Comparison of ENCODE assay signal across 21 cellular contexts in the genomic region with DNA sequence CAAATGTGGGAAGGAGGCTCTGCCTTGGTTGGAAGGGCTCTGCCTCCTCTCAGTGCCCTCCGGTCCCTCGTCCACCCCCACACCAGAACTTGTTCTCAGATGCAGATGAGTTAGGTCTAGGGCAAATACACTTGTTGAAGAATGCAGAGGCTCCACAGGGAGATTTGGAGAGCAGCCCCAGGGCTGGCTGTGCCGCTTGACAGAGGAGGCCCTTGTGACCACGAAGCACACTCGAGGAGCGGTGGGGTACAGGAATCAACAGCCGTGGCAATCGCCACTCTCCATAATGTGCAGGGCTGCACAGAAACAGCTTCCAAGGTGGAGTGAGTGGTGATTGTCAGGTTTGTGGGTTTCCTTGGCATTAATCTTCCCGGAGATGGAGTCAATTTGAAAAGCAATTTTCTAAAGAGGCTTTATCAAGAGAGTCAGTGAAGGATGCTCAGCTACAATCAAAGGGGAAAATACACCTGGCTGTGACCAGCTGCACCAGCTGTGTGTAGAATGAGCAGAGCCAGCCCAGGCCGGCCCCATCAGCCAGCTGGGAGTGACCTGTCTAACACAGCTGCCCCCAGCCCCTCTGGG. TPM values are rescaled to one million over a fixed set of nuclear protein-coding genes. Genes with fewer than 3 reads are reported as not detected.
A peak's percentile ranks its signal among the peaks of the same experiment; 100 is the strongest.
DNase-seq lines count a peak whose midpoint lies in the region; TF ChIP-seq lines count a peak whose summit lies in the region.
"Had no signal": no experiment of that assay in that cellular context is flagged by ENCODE, and none has a peak within 500 bp of the region (broad histone marks: within the 10 kb centered on the region; RNA-seq: fewer than 3 reads in every experiment).

No MANE protein-coding gene starts in this region.

- H3K9me3 Mint-ChIP-seq in osteocyte (ENCODE audit: unreplicated experiment): no peaks in the 10 kb centered on the region
- H3K9me3 Mint-ChIP-seq: neural crest cell had no signal

- H3K27ac Mint-ChIP-seq in osteocyte (ENCODE audit: unreplicated experiment): no peak overlapping the region
- H3K27ac Mint-ChIP-seq: activated CD4-positive, alpha-beta T cell treated with anti-CD3 and anti-CD28 coated beads for 36 hours; CD14-positive monocyte; IgD-negative memory B cell; stimulated activated memory B cell treated with anti-CD40 and anti-IgM and Interleukin-4, amounts not matched to agents 10 μg/mL and 1 μg/mL and 100 μg/mL, for 72 hours had no signal

- peaks cover 17% of the 10 kb centered on the region for H3K27me3 Mint-ChIP-seq in osteocyte (ENCODE audit: unreplicated experiment)
- H3K27me3 Mint-ChIP-seq: activated CD4-positive, alpha-beta T cell treated with anti-CD3 and anti-CD28 coated beads for 36 hours; IgD-negative memory B cell had no signal

- H3K36me3 Mint-ChIP-seq in osteocyte (ENCODE audit: unreplicated experiment): no peaks in the 10 kb centered on the region
- H3K36me3 Mint-ChIP-seq: CD14-positive monocyte; IgD-negative memory B cell; stimulated activated memory B cell treated with anti-CD40 and anti-IgM and Interleukin-4, amounts not matched to agents 10 μg/mL and 1 μg/mL and 100 μg/mL, for 72 hours had no signal

- H3K4me1 Mint-ChIP-seq in osteocyte (ENCODE audit: unreplicated experiment): peaks cover 7% of the 10 kb centered on the region
- H3K4me1 Mint-ChIP-seq: activated CD4-positive, alpha-beta T cell treated with anti-CD3 and anti-CD28 coated beads for 36 hours; CD14-positive monocyte; IgD-negative memory B cell; neural crest cell; stimulated activated memory B cell treated with anti-CD40 and anti-IgM and Interleukin-4, amounts not matched to agents 10 μg/mL and 1 μg/mL and 100 μg/mL, for 72 hours had no signal

- TF ChIP-seq CTCF in osteocyte (IDR thresholded peaks at IDR 0.05): no peak

- peak; percentile 15 for DNase-seq in NCI-H1092 treated with DMSO at 0.1 percent for 48 hours (lab: John Stamatoyannopoulos, UW)
- DNase-seq in NCI-H146 (lab: John Stamatoyannopoulos, UW): peak; percentile 77
- peak; percentile 82 for DNase-seq in NCI-H345 (lab: John Stamatoyannopoulos, UW)
- DNase-seq in osteocyte (ENCODE audit: extremely low spot score, unreplicated experiment): peak; percentile 63
- DNase-seq in DMS153 treated with DMSO at 0.1 percent for 48 hours (lab: John Stamatoyannopoulos, UW; ENCODE audit: unreplicated experiment): no peak
- DNase-seq in EL: no peak
- DNase-seq in NCI-H1694 (lab: John Stamatoyannopoulos, UW): no peak
- no peak for DNase-seq in activated naive CD4-positive, alpha-beta T cell (lab: John Stamatoyannopoulos, UW)
- DNase-seq: activated CD4-positive, alpha-beta T cell treated with anti-CD3 and anti-CD28 coated beads for 36 hours; activated gamma-delta T cell; foreskin keratinocyte; heart right ventricle; mammary epithelial cell; NCI-H1048; right cardiac atrium; stimulated activated CD4-positive, alpha-beta T cell treated with anti-CD3 and anti-CD28 coated beads, Interleukin-4, amount 100 ng/mL, for 24 hours; testis had no signal

- H3K4me3 Mint-ChIP-seq in osteocyte (ENCODE audit: unreplicated experiment): no peak overlapping the region
- H3K4me3 Mint-ChIP-seq: activated CD4-positive, alpha-beta T cell treated with anti-CD3 and anti-CD28 coated beads for 36 hours; CD14-positive monocyte; IgD-negative memory B cell; neural crest cell; stimulated activated memory B cell treated with anti-CD40 and anti-IgM and Interleukin-4, amounts not matched to agents 10 μg/mL and 1 μg/mL and 100 μg/mL, for 72 hours had no signal

RNA-seq across cellular contexts. Expression of gene BFSP1, which starts 59.5 kb away (rescaled TPM):
- total RNA-seq in osteocyte: 12.6 and 13.8 TPM in 2 replicates

Comparison
In these comparisons a context has a peak if more than half of its experiments do, and no peak if none do; other contexts are left out.
1. DNase-seq: peak in NCI-H1092 treated with DMSO at 0.1 percent for 48 hours (single experiment), NCI-H146 (single experiment), NCI-H345 (single experiment) and osteocyte (single experiment); none in DMS153 treated with DMSO at 0.1 percent for 48 hours (single experiment), EL (single experiment), NCI-H1694 (single experiment) and activated naive CD4-positive, alpha-beta T cell (0 of 4).